ENCODE assay signal across 8 cellular contexts in the genomic region with DNA sequence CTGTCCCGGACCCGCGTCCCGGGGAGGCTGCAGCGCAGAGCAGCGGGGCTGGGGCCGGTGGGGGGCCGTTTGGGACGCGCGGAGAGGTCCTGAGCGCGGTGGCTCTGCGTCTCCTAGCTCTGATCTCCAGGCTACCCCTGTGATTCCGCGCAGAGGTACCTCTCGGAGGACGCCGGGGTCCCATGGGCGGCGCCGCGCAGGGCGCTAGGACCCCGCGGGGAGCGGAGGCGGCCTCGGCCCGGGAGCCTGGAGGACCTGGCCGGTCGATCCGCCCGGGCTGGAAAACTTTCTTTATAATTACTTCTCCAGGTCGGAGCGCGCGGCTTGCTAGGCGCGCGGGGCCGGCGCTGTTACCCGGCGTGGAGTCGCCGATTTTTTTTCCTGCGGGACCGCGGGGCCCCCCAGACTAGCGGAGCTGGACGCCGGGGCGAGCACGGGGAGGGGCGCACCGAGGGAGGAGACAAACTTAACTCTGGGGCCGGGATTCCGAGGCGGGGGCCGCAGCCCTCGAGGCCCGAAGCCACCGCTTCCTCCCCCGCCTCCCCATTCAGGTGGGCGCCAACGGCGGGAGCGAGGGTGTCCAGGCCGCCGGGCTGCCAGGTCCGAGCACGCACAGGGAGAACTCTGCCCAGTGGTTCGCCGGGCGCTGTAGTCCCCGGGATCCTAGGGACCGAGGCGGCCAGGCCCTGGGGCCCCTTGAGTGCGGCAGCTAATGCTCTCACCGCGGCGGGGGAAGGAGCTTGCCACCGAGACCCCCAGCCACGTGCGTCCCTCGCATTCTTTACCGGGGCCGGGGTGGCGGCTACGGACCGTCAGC. TPM values are rescaled to one million over a fixed set of nuclear protein-coding genes. Genes with fewer than 3 reads are reported as not detected.
DNase-seq lines count a peak whose midpoint lies in the region; ATAC-seq and TF ChIP-seq lines count a peak whose summit lies in the region.

No MANE protein-coding gene starts in this region.

- H4K20me1 ChIP-seq in smooth muscle cell (ENCODE audit: low read depth), result no peaks in the 10 kb centered on the region

- CTCF ChIA-PET in CD4-positive, alpha-beta T cell (lab: Charles Lee), result interaction anchor here (0.7 to 1.2 kb wide), 4 partner anchors 68 to 126 kb away, joined by 3 to 5 read pairs (median 3); no protein-coding TSS in a partner anchor

- intact Hi-C loops in CD4-positive, alpha-beta T cell (cut with DNase I, micrococcal nuclease), result loop anchor here in 1 of 2 experiments (5.0 kb wide), 1 partner anchor 69 kb away; the partner anchor contains the start of gene CEBPG
- intact Hi-C loops in breast epithelium (cut with DNase I; ENCODE audit: low total_unique reads), result loop anchor here (10.0 kb wide), 1 partner anchor 92 kb away; no protein-coding TSS in a partner anchor

- TF ChIP-seq POLR2A in breast epithelium (IDR thresholded peaks at IDR 0.05), result no peak

- TF ChIP-seq CTCF in CD4-positive, alpha-beta T cell (IDR thresholded peaks at IDR 0.05), result no peak
- TF ChIP-seq CTCF in breast epithelium (IDR thresholded peaks at IDR 0.05) (no peak), smooth muscle cell (IDR thresholded peaks at IDR 0.05; ENCODE audit: borderline replicate concordance, insufficient read depth, poor library complexity, severe bottlenecking) (no peak)

- H3K9me3 ChIP-seq in CD4-positive, alpha-beta T cell (ENCODE audit: control insufficient read depth, low read length), result no peaks in the 10 kb centered on the region
- H3K9me3 ChIP-seq in breast epithelium, result no peaks in the 10 kb centered on the region
- no peaks in the 10 kb centered on the region for H3K9me3 ChIP-seq in smooth muscle cell (replicated peaks; ENCODE audit: low read depth)

- no peaks in the 10 kb centered on the region for H3K9me3 Mint-ChIP-seq in CD4-positive, alpha-beta T cell

- peaks cover 45% of the 10 kb centered on the region for H3K27me3 Mint-ChIP-seq in CD4-positive, alpha-beta T cell

- H3K4me3 ChIP-seq in breast epithelium (peak overlapping the region; percentile 60 to 86 (median 78)), smooth muscle cell (peak overlapping the region; percentile 72)

- H3K4me2 ChIP-seq in smooth muscle cell, result peak overlapping the region; percentile 91

- H3K27me3 ChIP-seq in CD4-positive, alpha-beta T cell (ENCODE audit: control insufficient read depth, insufficient read depth, low read length), result peaks cover 34% of the 10 kb centered on the region
- no peaks in the 10 kb centered on the region for H3K27me3 ChIP-seq in breast epithelium
- H3K27me3 ChIP-seq in smooth muscle cell (ENCODE audit: low read depth), result peaks cover 11% of the 10 kb centered on the region

- no peak overlapping the region for H3K27ac Mint-ChIP-seq in CD4-positive, alpha-beta T cell

- 2% methylated on average over 56 of the region's 92 CpGs for WGBS in smooth muscle cell (ENCODE audit: low lambda C conversion rate)

- peak overlapping the region; percentile 94 for H2AFZ ChIP-seq in smooth muscle cell (ENCODE audit: low read depth)

- peak; percentile 14 for ATAC-seq in CD4-positive, alpha-beta T cell (ENCODE audit: poor library complexity)
- peak; percentile 28 for ATAC-seq in GM21786 (IDR thresholded peaks at IDR 0.05; ENCODE audit: unreplicated experiment)

- H3K9ac ChIP-seq in smooth muscle cell (ENCODE audit: low read depth), result peak overlapping the region; percentile 31

- no peak for DNase-seq in CD4-positive, alpha-beta T cell
- DNase-seq in NCI-H2227 (lab: John Stamatoyannopoulos, UW; ENCODE audit: unreplicated experiment) (peak; percentile 88), breast epithelium (ENCODE audit: low spot score in 2 of 2) (peak; percentile 16 to 64), islet precursor cell (peak; percentile 80), smooth muscle cell (lab: John Stamatoyannopoulos, UW; ENCODE audit: unreplicated experiment) (no peak), GM19240 (ENCODE audit: insufficient read length, low spot score) (no peak)
- no peak for DNase-seq in effector CD8-positive, alpha-beta T cell (lab: John Stamatoyannopoulos, UW)

- H3K4me1 ChIP-seq in breast epithelium (peaks cover 0 to 9% of the 10 kb centered on the region in 2 donors), smooth muscle cell (ENCODE audit: low read depth) (no peaks in the 10 kb centered on the region)

- H3K36me3 Mint-ChIP-seq in CD4-positive, alpha-beta T cell (ENCODE audit: low read depth), result no peaks in the 10 kb centered on the region

- no peaks in the 10 kb centered on the region for H3F3A ChIP-seq in smooth muscle cell (ENCODE audit: low read depth)

- no peak overlapping the region for H3K27ac ChIP-seq in CD4-positive, alpha-beta T cell (ENCODE audit: low read depth, low read length)
- H3K27ac ChIP-seq in breast epithelium, result peak overlapping the region; percentile 81 to 93
- no peak overlapping the region for H3K27ac ChIP-seq in smooth muscle cell (ENCODE audit: low read depth)

- H3K79me2 ChIP-seq in smooth muscle cell (ENCODE audit: low read depth), result no peaks in the 10 kb centered on the region

- H3K4me3 Mint-ChIP-seq in CD4-positive, alpha-beta T cell, result peak overlapping the region; percentile 51

- H3K36me3 ChIP-seq in breast epithelium (no peaks in the 10 kb centered on the region), smooth muscle cell (ENCODE audit: low read depth) (no peaks in the 10 kb centered on the region)

- POLR2A ChIA-PET in CD4-positive, alpha-beta T cell (lab: Charles Lee), result interaction anchor here (1.7 to 1.9 kb wide), 2 partner anchors 69 to 71 kb away, joined by 5 to 7 read pairs; partner anchors contain the start of gene CEBPG

- H3K4me1 Mint-ChIP-seq in CD4-positive, alpha-beta T cell (ENCODE audit: low read depth), result no peaks in the 10 kb centered on the region

RNA-seq across cellular contexts. Expression of gene CEBPA, which starts 0.8 kb away (rescaled TPM):
- total RNA-seq in CD4-positive, alpha-beta T cell, result 1 to 10 TPM in 1 of 2 experiments, under 1 TPM in 1; 0.84 to 1.4 TPM
- total RNA-seq in breast epithelium, result 100 to 1,000 TPM in 1 of 3 donors, 10 to 100 TPM in 2; 35.1 to 263 (median 67.5) TPM
- 1.1 and 2.1 TPM in 2 replicates for total RNA-seq in smooth muscle cell
- 1.2 and 5.8 TPM in 2 replicates for polyA plus RNA-seq in smooth muscle cell

Comparison
In these comparisons a context has a peak if more than half of its experiments do, and no peak if none do; other contexts are left out.
1. DNase-seq: peak in NCI-H2227 (single experiment), breast epithelium (2 of 2) and islet precursor cell (single experiment); none in CD4-positive, alpha-beta T cell (0 of 10), smooth muscle cell (single experiment), effector CD8-positive, alpha-beta T cell (single experiment) and GM19240 (single experiment).
2. H3K27ac ChIP-seq: peak in breast epithelium (2 of 2); none in CD4-positive, alpha-beta T cell (single experiment) and smooth muscle cell (single experiment).
3. RNA of gene CEBPA, which starts 0.8 kb away (total RNA-seq): 35.1 to 263 TPM in breast epithelium; 1.1 to 2.1 TPM in smooth muscle cell and 0.84 to 1.4 TPM in CD4-positive, alpha-beta T cell; every median in the first group is over 10 times any median in the second.